1 cellular context compared by ENCODE assay signal in genomic region chr22:35328472-35328885, GRCh38.
TF ChIP-seq lines count a peak whose summit lies in the region.

No MANE protein-coding gene starts in this region.

TF ChIP-seq in HepG2, 621 proteins besides CTCF, POLR2A, EP300 and RAD21 (continued from another document and continues in another):
- TF ChIP-seq ZNF225 (CRISPR knock-in tag; IDR thresholded peaks at IDR 0.05) (no peak; the same call in 1 of the 2 replicates), MBD4 (IDR thresholded peaks at IDR 0.05; ENCODE audit: borderline replicate concordance, low read length) (no peak), REXO4 (CRISPR knock-in tag; IDR thresholded peaks at IDR 0.05; ENCODE audit: borderline replicate concordance) (no peak), HINFP (CRISPR knock-in tag; IDR thresholded peaks at IDR 0.05; ENCODE audit: low read depth) (no peak), KMT2A (CRISPR knock-in tag; IDR thresholded peaks at IDR 0.05) (peak; percentile 88; the same call in 1 of the 2 replicates), ZSCAN29 (CRISPR knock-in tag; conservative IDR thresholded peaks at IDR 0.05) (peak; percentile 78), KDM3A (CRISPR knock-in tag; IDR thresholded peaks at IDR 0.05; ENCODE audit: low read depth) (peak; percentile 78; the same call in 1 of the 2 replicates), FOXP4 (CRISPR knock-in tag; IDR thresholded peaks at IDR 0.05) (peak; percentile 87), ZNF292 (CRISPR knock-in tag; IDR thresholded peaks at IDR 0.05; ENCODE audit: borderline replicate concordance, low read depth) (peak; percentile 95), RFX1 (IDR thresholded peaks at IDR 0.05) (no peak), ZNF629 (CRISPR knock-in tag; conservative IDR thresholded peaks at IDR 0.05) (peak; percentile 59; the same call in 1 of the 2 replicates), PHF20 (CRISPR knock-in tag; IDR thresholded peaks at IDR 0.05) (no peak), STAT5B (CRISPR knock-in tag; IDR thresholded peaks at IDR 0.05) (peak; percentile 77; the same call in 1 of the 2 replicates), ZNF362 (CRISPR knock-in tag; IDR thresholded peaks at IDR 0.05; ENCODE audit: borderline replicate concordance) (peak; percentile 70; the same call in 1 of the 2 replicates), KDM6A (CRISPR knock-in tag; IDR thresholded peaks at IDR 0.05; ENCODE audit: low read depth) (peak; percentile 97), EZH2 (conservative IDR thresholded peaks at IDR 0.05; ENCODE audit: low read depth, low read length) (no peak), ZNF331 (CRISPR knock-in tag; IDR thresholded peaks at IDR 0.05) (peak; percentile 96), ESRRA (CRISPR knock-in tag; IDR thresholded peaks at IDR 0.05; ENCODE audit: low read depth) (peak; percentile 98), ZNF468 (CRISPR knock-in tag; IDR thresholded peaks at IDR 0.05) (no peak), ZNF782 (CRISPR knock-in tag; IDR thresholded peaks at IDR 0.05; ENCODE audit: borderline replicate concordance) (peak; percentile 51; the same call in 1 of the 2 replicates), ZNF556 (CRISPR knock-in tag; IDR thresholded peaks at IDR 0.05; ENCODE audit: borderline replicate concordance) (peak; percentile 94; the same call in 1 of the 2 replicates), ZNF644 (CRISPR knock-in tag; IDR thresholded peaks at IDR 0.05; ENCODE audit: low read depth) (peak; percentile 90), ZBTB8A (CRISPR knock-in tag; IDR thresholded peaks at IDR 0.05; ENCODE audit: borderline replicate concordance, low read depth) (no peak), ZNF878 (CRISPR knock-in tag; IDR thresholded peaks at IDR 0.05) (peak; percentile 69), ZNF598 (CRISPR knock-in tag; IDR thresholded peaks at IDR 0.05; ENCODE audit: borderline replicate concordance) (peak; percentile 33; the same call in 1 of the 2 replicates), ZNF709 (CRISPR knock-in tag; IDR thresholded peaks at IDR 0.05) (0 out of 2 replicates have a peak, but pooled peaks have one; percentile 62), ZNF639 (CRISPR knock-in tag; conservative IDR thresholded peaks at IDR 0.05) (peak; percentile 75), ZNF264 (CRISPR knock-in tag; IDR thresholded peaks at IDR 0.05) (peak; percentile 77; the same call in 1 of the 2 replicates), CREB1 (IDR thresholded peaks at IDR 0.05) (0 out of 2 replicates have a peak, but pooled peaks have one; percentile 52), CREB1 (CRISPR knock-in tag; IDR thresholded peaks at IDR 0.05) (no peak), TFDP2 (CRISPR knock-in tag; IDR thresholded peaks at IDR 0.05) (peak; percentile 76), HOXA3 (CRISPR knock-in tag; IDR thresholded peaks at IDR 0.05) (peak; percentile 94), ZMAT3 (CRISPR knock-in tag; conservative IDR thresholded peaks at IDR 0.05) (0 out of 2 replicates have a peak, but pooled peaks have one; percentile 32), AGO1 (IDR thresholded peaks at IDR 0.05; ENCODE audit: low read depth, low read length, poor library complexity, severe bottlenecking) (no peak), GABPA (IDR thresholded peaks at IDR 0.05; ENCODE audit: low read depth, low read length) (no peak), GABPA (CRISPR knock-in tag; IDR thresholded peaks at IDR 0.05; ENCODE audit: low read depth) (peak; percentile 71), HNRNPUL1 (IDR thresholded peaks at IDR 0.05; ENCODE audit: low read depth, low read length) (no peak), ZNF83 (CRISPR knock-in tag; IDR thresholded peaks at IDR 0.05; ENCODE audit: borderline replicate concordance) (peak; percentile 79; the same call in 1 of the 2 replicates), ZNF557 (CRISPR knock-in tag; IDR thresholded peaks at IDR 0.05) (0 out of 2 replicates have a peak, but pooled peaks have one; percentile 50), ISL2 (CRISPR knock-in tag; IDR thresholded peaks at IDR 0.05) (peak; percentile 85), FOXK1 (CRISPR knock-in tag; IDR thresholded peaks at IDR 0.05; ENCODE audit: borderline replicate concordance, low read depth) (peak; percentile 95; the same call in 1 of the 2 replicates), POLR2AphosphoS2 (IDR thresholded peaks at IDR 0.05; ENCODE audit: low read depth, low read length) (0 out of 2 replicates have a peak, but pooled peaks have one; percentile 55), THAP9 (CRISPR knock-in tag; IDR thresholded peaks at IDR 0.05; ENCODE audit: borderline replicate concordance) (peak; percentile 77; the same call in 1 of the 2 replicates), TRIM24 (CRISPR knock-in tag; IDR thresholded peaks at IDR 0.05) (peak; percentile 79; the same call in 1 of the 2 replicates), TOE1 (CRISPR knock-in tag; IDR thresholded peaks at IDR 0.05) (peak; percentile 82), ZFP41 (CRISPR knock-in tag; IDR thresholded peaks at IDR 0.05; ENCODE audit: borderline replicate concordance) (no peak), ZNF251 (CRISPR knock-in tag; IDR thresholded peaks at IDR 0.05) (no peak), ZBTB21 (CRISPR knock-in tag; IDR thresholded peaks at IDR 0.05) (peak; percentile 59; the same call in 1 of the 2 replicates), SP2 (CRISPR knock-in tag; IDR thresholded peaks at IDR 0.05) (peak; percentile 53), ZNF33B (CRISPR knock-in tag; IDR thresholded peaks at IDR 0.05) (no peak), ZNF567 (CRISPR knock-in tag; IDR thresholded peaks at IDR 0.05; ENCODE audit: borderline replicate concordance) (peak; percentile 74; the same call in 1 of the 2 replicates), MED1 (CRISPR knock-in tag; IDR thresholded peaks at IDR 0.05) (peak; percentile 96), ZNF503 (CRISPR knock-in tag; IDR thresholded peaks at IDR 0.05) (peak; percentile 75; the same call in 1 of the 2 replicates), ARID4A (CRISPR knock-in tag; IDR thresholded peaks at IDR 0.05; ENCODE audit: borderline replicate concordance) (peak; percentile 96), ATF1 (CRISPR knock-in tag; IDR thresholded peaks at IDR 0.05) (no peak)
